Comparison of ENCODE assay signal across 8 cellular contexts in the genomic region with DNA sequence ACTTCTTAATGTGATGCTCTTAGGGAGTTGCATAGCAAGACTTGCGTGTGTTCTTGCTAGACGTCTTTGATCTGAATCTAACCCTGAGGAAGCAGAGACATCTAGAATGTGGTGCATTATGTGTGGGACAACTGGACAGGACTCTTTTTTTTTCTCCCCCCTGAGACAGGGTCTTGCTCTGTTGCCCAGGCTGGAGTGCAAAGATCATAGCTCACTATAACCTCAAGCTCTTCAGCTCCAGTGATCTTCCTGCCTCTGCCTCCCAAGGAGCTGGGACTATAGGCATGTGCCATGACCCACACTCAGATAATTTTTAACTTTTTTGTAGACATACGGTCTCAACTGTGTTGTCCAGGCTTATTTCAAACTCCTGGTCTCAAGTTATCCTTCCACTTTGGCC.
"Had no signal": no experiment of that assay in that cellular context is flagged by ENCODE, and none has a peak within 500 bp of the region (broad histone marks: within the 10 kb centered on the region; RNA-seq: fewer than 3 reads in every experiment).

No MANE protein-coding gene starts in this region.

- H2AFZ ChIP-seq: GM23338 had no signal

- DNase-seq: H7, KG1 had no signal

- H3K27me3 Mint-ChIP-seq: IgD-negative memory B cell had no signal

- H3K4me1 Mint-ChIP-seq: GM23338, IgD-negative memory B cell had no signal

- H3K9me3 ChIP-seq: HAP-1 had no signal

- H3K4me3 Mint-ChIP-seq: GM23338, IgD-negative memory B cell had no signal

- H3K9me3 Mint-ChIP-seq: IgD-negative memory B cell had no signal

- H3K4me2 ChIP-seq: GM23338 had no signal

- H3K27ac Mint-ChIP-seq: GM23338, IgD-negative memory B cell had no signal

- ATAC-seq: GM23338, HCT116 had no signal

- H3K4me3 ChIP-seq: GM23338, HAP-1 had no signal

- FAIRE-seq: H1, HTR-8/SVneo had no signal
